ENCODE assay signal across 21 cellular contexts in the genomic region with DNA sequence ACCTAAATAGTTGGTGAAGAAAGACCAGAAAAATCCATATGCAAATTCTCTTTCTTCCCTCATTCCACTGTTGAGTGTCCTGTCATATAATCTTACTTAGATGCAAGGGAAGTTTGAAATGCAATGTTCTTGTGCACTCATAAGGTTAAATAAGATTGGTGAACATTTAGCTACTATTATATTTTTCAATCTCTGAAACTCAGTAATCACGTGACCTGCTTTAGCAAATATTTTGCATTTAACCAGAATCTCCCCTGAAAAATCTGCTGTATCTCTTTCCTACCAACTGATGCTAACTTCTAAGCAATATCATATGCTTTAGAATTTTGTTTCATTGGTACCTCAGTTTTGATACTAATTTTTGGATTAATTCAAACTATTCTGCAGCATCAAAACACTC.
DNase-seq lines count a peak whose midpoint lies in the region; ATAC-seq, FAIRE-seq and TF ChIP-seq lines count a peak whose summit lies in the region.
"Had no signal": no experiment of that assay in that cellular context is flagged by ENCODE, and none has a peak within 500 bp of the region (broad histone marks: within the 10 kb centered on the region; RNA-seq: fewer than 3 reads in every experiment).

No MANE protein-coding gene starts in this region.

- H3K27me3 Mint-ChIP-seq in osteocyte (ENCODE audit: unreplicated experiment): peaks cover 16% of the 10 kb centered on the region
- H3K27me3 Mint-ChIP-seq: CD4-positive, alpha-beta memory T cell; CD4-positive, CD25-positive, alpha-beta regulatory T cell; CD8-positive, alpha-beta memory T cell had no signal

- H4K8ac ChIP-seq in mesendoderm (ENCODE audit: low read depth, low read length): no peak overlapping the region

- H3K4me2 ChIP-seq in GM12878 (ENCODE audit: control insufficient read depth, insufficient read depth): no peak overlapping the region
- no peak overlapping the region for H3K4me2 ChIP-seq in mesendoderm (ENCODE audit: low read length)
- H3K4me2 ChIP-seq: BLaER1 had no signal

- SMC1A ChIA-PET in GM12878 (lab: Charles Lee; ENCODE audit: uncharacterized antibody, unreplicated experiment): no interaction called here

- BruUV-seq in GM12878 (replicated peaks; lab: Mats Ljungman, UMichigan): no TSS peak

- no peaks in the 10 kb centered on the region for H3K36me3 ChIP-seq in GM12878 (ENCODE audit: control insufficient read depth in 2 of 2, insufficient read depth in 2 of 2, low read length in 1 of 2)
- no peaks in the 10 kb centered on the region for H3K36me3 ChIP-seq in mesendoderm (ENCODE audit: control insufficient read depth, insufficient read depth, low read length)
- H3K36me3 ChIP-seq: BE2C, BLaER1 had no signal

- 0% methylated on average over 1 of the region's 1 CpG for WGBS in GM12878 (ENCODE audit: insufficient coverage, insufficient replicate concordance, low lambda C conversion rate, missing lambda C conversion rate)
- no CpG with 5 or more reads among the region's 1 CpG for WGBS in mesendoderm (ENCODE audit: extremely low coverage, insufficient coverage, low lambda C conversion rate)

- no peaks in the 10 kb centered on the region for H3K9me3 ChIP-seq in GM12878 (replicated peaks; ENCODE audit: control insufficient read depth, insufficient read depth, low read length)
- H3K9me3 ChIP-seq: BE2C, BLaER1 had no signal

- no peak overlapping the region for H3K9ac ChIP-seq in GM12878 (ENCODE audit: control insufficient read depth, insufficient read depth, low read length)
- no peak overlapping the region for H3K9ac ChIP-seq in mesendoderm (ENCODE audit: low read length)
- H3K9ac ChIP-seq: BLaER1 had no signal

- intact Hi-C loops in GM12878 (cut with micrococcal nuclease; ENCODE audit: unreplicated experiment): no loop called here

- no peak for TF ChIP-seq EP300 in GM12878 (IDR thresholded peaks at IDR 0.05; ENCODE audit: borderline replicate concordance in 1 of 2, control insufficient read depth in 1 of 2, low read depth in 2 of 2, low read length in 2 of 2)

- H3K27me3 ChIP-seq in GM12878 (replicated peaks in 1 of 2; ENCODE audit: control insufficient read depth in 2 of 2, insufficient read depth in 2 of 2, low read length in 1 of 2): no peaks in the 10 kb centered on the region
- no peaks in the 10 kb centered on the region for H3K27me3 ChIP-seq in mesendoderm (ENCODE audit: insufficient read depth, low read length, poor library complexity)
- H3K27me3 ChIP-seq: BE2C, BLaER1 had no signal

- H3K27ac ChIP-seq in GM12878 (ENCODE audit: control insufficient read depth, insufficient read depth) (no peak overlapping the region), mesendoderm (ENCODE audit: low read depth, low read length) (no peak overlapping the region)
- H3K27ac ChIP-seq: BLaER1 had no signal

- no peaks in the 10 kb centered on the region for H3K4me1 Mint-ChIP-seq in osteocyte (ENCODE audit: unreplicated experiment)
- H3K4me1 Mint-ChIP-seq: CD14-positive monocyte; CD4-positive, alpha-beta memory T cell; CD4-positive, CD25-positive, alpha-beta regulatory T cell; CD8-positive, alpha-beta memory T cell had no signal

- H3K23ac ChIP-seq in mesendoderm (ENCODE audit: low read length): no peak overlapping the region

- H2BK5ac ChIP-seq in mesendoderm (ENCODE audit: low read length): no peak overlapping the region

- no peaks in the 10 kb centered on the region for H3K36me3 Mint-ChIP-seq in osteocyte (ENCODE audit: unreplicated experiment)
- H3K36me3 Mint-ChIP-seq: CD14-positive monocyte; CD4-positive, alpha-beta memory T cell; CD4-positive, CD25-positive, alpha-beta regulatory T cell; CD8-positive, alpha-beta memory T cell had no signal

- H2BK15ac ChIP-seq in mesendoderm (replicated peaks; ENCODE audit: low read depth): peak overlapping the region; percentile 36

- H3K79me2 ChIP-seq in GM12878 (ENCODE audit: control insufficient read depth, insufficient read depth, low read length): no peaks in the 10 kb centered on the region
- H3K79me2 ChIP-seq in mesendoderm (ENCODE audit: control insufficient read depth, insufficient read depth, low read length): no peaks in the 10 kb centered on the region

- no peak overlapping the region for H3K4me3 ChIP-seq in GM12878
- H3K4me3 ChIP-seq in mesendoderm (ENCODE audit: low read length): no peak overlapping the region
- H3K4me3 ChIP-seq: BLaER1 had no signal

- H3K9me3 Mint-ChIP-seq in osteocyte (ENCODE audit: unreplicated experiment): no peaks in the 10 kb centered on the region
- H3K9me3 Mint-ChIP-seq: CD14-positive monocyte had no signal

- CTCF ChIA-PET in GM12878 (lab: Yijun Ruan, JAX): no interaction called here

- no peak overlapping the region for H4K5ac ChIP-seq in mesendoderm (ENCODE audit: low read length)

- TF ChIP-seq CTCF in D721Med (IDR thresholded peaks at IDR 0.05; ENCODE audit: insufficient read depth, missing control alignments) (no peak), GM12878 (IDR thresholded peaks at IDR 0.05 in 2 of 3, conservative IDR thresholded peaks at IDR 0.05 in 1 of 3; ENCODE audit: control insufficient read depth in 2 of 3, extremely low read depth in 1 of 3, insufficient read depth in 1 of 3, low read depth in 3 of 3, low read length in 3 of 3) (no peak), osteocyte (IDR thresholded peaks at IDR 0.05) (no peak)

- H4K20me1 ChIP-seq in GM12878 (ENCODE audit: control insufficient read depth, insufficient read depth): no peaks in the 10 kb centered on the region
- H4K20me1 ChIP-seq: BLaER1 had no signal

- TF ChIP-seq RAD21 in GM12878 (IDR thresholded peaks at IDR 0.05; ENCODE audit: insufficient read depth, low read depth, low read length): no peak

- H3K27ac Mint-ChIP-seq in osteocyte (ENCODE audit: unreplicated experiment): no peak overlapping the region
- H3K27ac Mint-ChIP-seq: CD14-positive monocyte; CD4-positive, alpha-beta memory T cell; CD8-positive, alpha-beta memory T cell had no signal

- no peak overlapping the region for H3K4ac ChIP-seq in mesendoderm (ENCODE audit: low read depth, low read length)

- POLR2A ChIA-PET in GM12878 (lab: Charles Lee): no interaction called here

- H3K4me1 ChIP-seq in GM12878 (ENCODE audit: control insufficient read depth, insufficient read depth, low read length) (no peaks in the 10 kb centered on the region), mesendoderm (ENCODE audit: control insufficient read depth, low read depth, low read length) (no peaks in the 10 kb centered on the region)
- H3K4me1 ChIP-seq: BE2C, BLaER1 had no signal

- RAD21 ChIA-PET in GM12878 (lab: Charles Lee; ENCODE audit: unreplicated experiment): no interaction called here

- ATAC-seq in GM12878 (no peak), GM19452 (IDR thresholded peaks at IDR 0.05; ENCODE audit: unreplicated experiment) (no peak)

- no peak overlapping the region for H2AFZ ChIP-seq in GM12878 (ENCODE audit: control insufficient read depth, low read depth, low read length)

- no peak overlapping the region for H2AK5ac ChIP-seq in mesendoderm (ENCODE audit: low read length)

- FAIRE-seq in D721Med (lab: Jason Lieb, UNC) (peak; percentile 90), GM12878 (lab: Jason Lieb, UNC) (no peak)
- FAIRE-seq: A204.1, G401.6, GM12892, GM18507 had no signal

- DNase-seq in D721Med (ENCODE audit: insufficient read length, low spot score) (no peak), GM12878 (ENCODE audit: low read depth, low spot score) (no peak), mesendoderm (no peak), osteocyte (ENCODE audit: extremely low spot score, unreplicated experiment) (no peak)
- DNase-seq: 8988T; ACHN; BE2C; C1 segment of cervical spinal cord; CD4-positive, alpha-beta memory T cell; CD4-positive, CD25-positive, alpha-beta regulatory T cell; CD8-positive, alpha-beta memory T cell; COR-L47; DMS79 treated with DMSO at 0.1 percent for 48 hours; GF-D8 had no signal

- no peak overlapping the region for H3K56ac ChIP-seq in mesendoderm (ENCODE audit: low read length)

- no peak for TF ChIP-seq POLR2A in GM12878 (IDR thresholded peaks at IDR 0.05; ENCODE audit: low read depth, low read length)

- H3K4me3 Mint-ChIP-seq in osteocyte (ENCODE audit: unreplicated experiment): no peak overlapping the region
- H3K4me3 Mint-ChIP-seq: CD14-positive monocyte; CD4-positive, alpha-beta memory T cell; CD4-positive, CD25-positive, alpha-beta regulatory T cell; CD8-positive, alpha-beta memory T cell had no signal

- no peak overlapping the region for H2BK120ac ChIP-seq in mesendoderm (ENCODE audit: low read depth, low read length)

- H3K18ac ChIP-seq in mesendoderm (ENCODE audit: low read length): no peak overlapping the region

- H3K79me1 ChIP-seq in mesendoderm (ENCODE audit: low read length): no peaks in the 10 kb centered on the region

- in situ Hi-C loops in GM12878 (cut with MboI): no loop called here

TF ChIP-seq in GM12878, 131 proteins besides CTCF, POLR2A, EP300 and RAD21:
- no peak for TF ChIP-seq MEF2B (IDR thresholded peaks at IDR 0.05; ENCODE audit: partially characterized antibody, poor library complexity, severe bottlenecking)
- TF ChIP-seq RAD51 (IDR thresholded peaks at IDR 0.05): peak; percentile 62; the same call in 1 of the 2 replicates
- no peak for TF ChIP-seq BHLHE40 (IDR thresholded peaks at IDR 0.05; ENCODE audit: borderline replicate concordance in 1 of 2, low read depth in 2 of 2, low read length in 1 of 2)
